27 cellular contexts compared by ENCODE assay signal in the genomic region with DNA sequence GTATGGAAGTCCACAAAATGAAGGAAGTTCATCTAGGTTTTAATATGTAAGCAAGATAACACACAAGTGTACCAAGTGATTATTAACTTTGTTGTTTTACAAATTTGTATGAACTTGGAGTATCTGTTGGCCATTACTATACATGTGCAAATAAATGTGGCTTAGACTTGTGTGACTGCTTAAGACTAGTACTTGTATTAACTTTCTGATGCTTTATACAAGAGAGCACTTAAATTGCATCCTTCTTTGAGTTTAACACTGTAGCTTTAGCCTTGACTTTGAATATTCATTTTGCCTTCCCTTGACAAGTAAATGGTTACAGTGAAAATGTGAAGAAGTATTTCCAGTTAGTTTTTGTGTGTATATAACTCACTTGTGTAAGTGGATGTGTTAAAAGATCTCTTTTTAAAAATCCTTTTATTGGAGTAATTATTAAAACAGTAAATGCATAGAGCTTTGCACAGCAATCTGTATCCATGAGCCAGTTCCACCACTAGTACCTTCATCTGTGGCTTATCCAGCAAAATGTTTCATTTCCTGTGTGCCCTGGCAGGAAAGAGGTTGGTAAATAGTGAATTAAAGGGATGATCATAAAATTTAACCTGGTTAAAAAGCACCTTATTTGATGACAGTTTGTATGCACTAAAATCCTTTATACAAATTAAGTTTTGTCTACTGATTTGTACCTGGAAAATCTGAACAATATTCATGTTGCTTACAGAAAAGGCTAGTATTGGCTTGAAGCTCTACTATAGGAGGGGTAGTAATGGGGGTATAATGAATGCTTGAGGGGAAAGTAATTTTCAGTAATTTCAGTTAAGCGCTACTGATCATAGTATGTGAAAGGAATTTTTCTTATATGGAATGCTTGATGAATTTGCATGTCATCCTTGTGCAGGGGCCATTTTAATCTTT. TPM values are rescaled to one million over a fixed set of nuclear protein-coding genes. Genes with fewer than 3 reads are reported as not detected.
DNase-seq lines count a peak whose midpoint lies in the region; ATAC-seq and TF ChIP-seq lines count a peak whose summit lies in the region.
"Had no signal": no experiment of that assay in that cellular context is flagged by ENCODE, and none has a peak within 500 bp of the region (broad histone marks: within the 10 kb centered on the region; RNA-seq: fewer than 3 reads in every experiment).

No MANE protein-coding gene starts in this region.

- peak overlapping the region; percentile 21 for H3K9ac ChIP-seq in GM23248

- in situ Hi-C loops in GM23248 (cut with MboI) = no loop called here

- no peak for TF ChIP-seq CTCF in activated CD8-positive, alpha-beta T cell treated with anti-CD3 and anti-CD28 coated beads for 36 hours (IDR thresholded peaks at IDR 0.05)
- no peak for TF ChIP-seq CTCF in mesothelial cell of epicardium (IDR thresholded peaks at IDR 0.05; ENCODE audit: unreplicated experiment)
- no peak for TF ChIP-seq CTCF in sigmoid colon (IDR thresholded peaks at IDR 0.05)

- H3K27ac Mint-ChIP-seq in activated T-cell treated with anti-CD3 and anti-CD28 coated beads, Interleukin-2, amount 50 U/mL, for 24 hours = peak overlapping the region; percentile 48
- H3K27ac Mint-ChIP-seq in activated CD8-positive, alpha-beta T cell treated with anti-CD3 and anti-CD28 coated beads for 36 hours = peak overlapping the region; percentile 13
- peak overlapping the region; percentile 35 for H3K27ac Mint-ChIP-seq in mesothelial cell of epicardium

- intact Hi-C loops in activated CD8-positive, alpha-beta T cell treated with anti-CD3 and anti-CD28 coated beads for 36 hours (cut with micrococcal nuclease) = loop anchor here (5.0 kb wide), 1 partner anchor 44 kb away; no protein-coding TSS in a partner anchor
- intact Hi-C loops in sigmoid colon (cut with DNase I) = no loop called here

- H3K9me3 Mint-ChIP-seq in activated T-cell treated with anti-CD3 and anti-CD28 coated beads, Interleukin-2, amount 50 U/mL, for 24 hours = no peaks in the 10 kb centered on the region
- no peaks in the 10 kb centered on the region for H3K9me3 Mint-ChIP-seq in activated CD8-positive, alpha-beta T cell treated with anti-CD3 and anti-CD28 coated beads for 36 hours
- no peaks in the 10 kb centered on the region for H3K9me3 Mint-ChIP-seq in mesothelial cell of epicardium
- H3K9me3 Mint-ChIP-seq: CD4-positive, alpha-beta memory T cell had no signal

- peaks cover 28% of the 10 kb centered on the region for H3K36me3 Mint-ChIP-seq in activated T-cell treated with anti-CD3 and anti-CD28 coated beads, Interleukin-2, amount 50 U/mL, for 24 hours (ENCODE audit: low read depth)
- H3K36me3 Mint-ChIP-seq in activated CD8-positive, alpha-beta T cell treated with anti-CD3 and anti-CD28 coated beads for 36 hours (ENCODE audit: low read depth) = peaks cover 37% of the 10 kb centered on the region
- H3K36me3 Mint-ChIP-seq in mesothelial cell of epicardium = peaks cover 25% of the 10 kb centered on the region

- H4K20me1 ChIP-seq in GM23248 (ENCODE audit: insufficient read depth) = no peaks in the 10 kb centered on the region

- H3K27me3 Mint-ChIP-seq in activated T-cell treated with anti-CD3 and anti-CD28 coated beads, Interleukin-2, amount 50 U/mL, for 24 hours = no peaks in the 10 kb centered on the region
- no peaks in the 10 kb centered on the region for H3K27me3 Mint-ChIP-seq in activated CD8-positive, alpha-beta T cell treated with anti-CD3 and anti-CD28 coated beads for 36 hours
- H3K27me3 Mint-ChIP-seq in mesothelial cell of epicardium (ENCODE audit: low read depth) = no peaks in the 10 kb centered on the region
- H3K27me3 Mint-ChIP-seq: CD4-positive, alpha-beta memory T cell had no signal

- DNase-seq in activated T-cell treated with anti-CD3 and anti-CD28 coated beads, Interleukin-2, amount 50 U/mL, for 24 hours = no peak
- DNase-seq in activated T-cell treated with anti-CD3 and anti-CD28 coated beads, Interleukin-2, amount 50 U/mL, for 48 hours = no peak
- no peak for DNase-seq in GM23248
- DNase-seq in activated CD8-positive, alpha-beta T cell treated with anti-CD3 and anti-CD28 coated beads for 36 hours = no peak
- DNase-seq in mesothelial cell of epicardium (ENCODE audit: low spot score in 2 of 2, unreplicated experiment in 2 of 2) = no peak
- no peak for DNase-seq in HuH-7 (ENCODE audit: low spot score)
- no peak for DNase-seq in sigmoid colon
- DNase-seq in NCI-H748 (lab: John Stamatoyannopoulos, UW; ENCODE audit: unreplicated experiment) = no peak
- DNase-seq: activated CD4-positive, alpha-beta T cell treated with anti-CD3 and anti-CD28 coated beads, Interleukin-2, amount 50 U/mL, for 4 hours; activated CD4-positive, CD25-positive, alpha-beta regulatory T cell; activated CD8-positive, alpha-beta memory T cell treated with anti-CD3 and anti-CD28 coated beads, Interleukin-2, amount 50 U/mL, for 48 hours; activated effector memory CD4-positive, alpha-beta T cell treated with Interleukin-2 at 50 U/mL for 16 hours; amniotic stem cell; brain microvascular endothelial cell; CD4-positive, alpha-beta memory T cell; DMS 273 treated with DMSO at 0.1 percent for 48 hours; EL; head of caudate nucleus; Kasumi-1; lower lobe of right lung; NCI-H2171; NCI-H526; SIG-M5; stimulated activated naive CD4-positive, alpha-beta T cell; SW 1271 had no signal

- H3K27me3 ChIP-seq in GM23248 (replicated peaks; ENCODE audit: insufficient read depth) = no peaks in the 10 kb centered on the region
- no peaks in the 10 kb centered on the region for H3K27me3 ChIP-seq in sigmoid colon
- H3K27me3 ChIP-seq: brain microvascular endothelial cell had no signal

- TF ChIP-seq EP300 in sigmoid colon (IDR thresholded peaks at IDR 0.05) = no peak

- H3K4me1 Mint-ChIP-seq in activated T-cell treated with anti-CD3 and anti-CD28 coated beads, Interleukin-2, amount 50 U/mL, for 24 hours (ENCODE audit: low read depth) = peaks cover 21% of the 10 kb centered on the region
- peaks cover 24% of the 10 kb centered on the region for H3K4me1 Mint-ChIP-seq in activated CD8-positive, alpha-beta T cell treated with anti-CD3 and anti-CD28 coated beads for 36 hours (ENCODE audit: low read depth)
- peaks cover 2% of the 10 kb centered on the region for H3K4me1 Mint-ChIP-seq in mesothelial cell of epicardium

- ATAC-seq in activated CD8-positive, alpha-beta T cell treated with anti-CD3 and anti-CD28 coated beads for 36 hours = no peak
- ATAC-seq: lower lobe of right lung, Panc1, sciatic nerve had no signal

- WGBS in GM23248 (ENCODE audit: low coverage in 1 of 2, low lambda C conversion rate in 2 of 2, missing lambda C conversion rate in 2 of 2), 2 experiments = 96 to 100% methylated on average over 1 of the region's 1 CpG
- WGBS in sigmoid colon, 2 donors = 97 to 99% methylated on average over 1 of the region's 1 CpG

- no peak for TF ChIP-seq POLR2A in sigmoid colon (IDR thresholded peaks at IDR 0.05)

- no peaks in the 10 kb centered on the region for H3K9me2 ChIP-seq in GM23248 (ENCODE audit: insufficient read depth)

- H3K9me3 ChIP-seq in GM23248 (ENCODE audit: low read depth) (no peaks in the 10 kb centered on the region), sigmoid colon (no peaks in the 10 kb centered on the region)
- H3K9me3 ChIP-seq: lower lobe of right lung had no signal

- no peak overlapping the region for H3K4me2 ChIP-seq in GM23248 (ENCODE audit: unreplicated experiment)

- H3K36me3 ChIP-seq in GM23248 (ENCODE audit: low read depth) = peaks cover 78% of the 10 kb centered on the region
- H3K36me3 ChIP-seq in sigmoid colon = peaks cover 22 to 80% (median 52%) of the 10 kb centered on the region in 4 donors

- H3K4me3 ChIP-seq in GM23248 = no peak overlapping the region
- H3K4me3 ChIP-seq in sigmoid colon = no peak overlapping the region
- H3K4me3 ChIP-seq: lower lobe of right lung had no signal

- H3K27ac ChIP-seq in GM23248 = no peak overlapping the region
- H3K27ac ChIP-seq in sigmoid colon = no peak overlapping the region
- H3K27ac ChIP-seq: brain microvascular endothelial cell, lower lobe of right lung had no signal

- POLR2A ChIA-PET in activated CD8-positive, alpha-beta T cell treated with anti-CD3 and anti-CD28 coated beads for 36 hours (lab: Charles Lee) = interaction anchor here (0.9 to 1.1 kb wide), 2 partner anchors 13 to 58 kb away, joined by 3 to 5 read pairs; partner anchors contain the start of gene TRAPPC6B

- no peak overlapping the region for H2AFZ ChIP-seq in GM23248

- CTCF ChIA-PET in activated CD8-positive, alpha-beta T cell treated with anti-CD3 and anti-CD28 coated beads for 36 hours (lab: Charles Lee) = no interaction called here

- no peaks in the 10 kb centered on the region; the same call in 1 of the 2 replicates for H3K4me1 ChIP-seq in GM23248 (ENCODE audit: insufficient read depth)
- H3K4me1 ChIP-seq in sigmoid colon = peaks cover 0 to 7% (median 2%) of the 10 kb centered on the region in 4 donors

- H3F3A ChIP-seq in GM23248 (ENCODE audit: insufficient read depth) = peaks cover 90% of the 10 kb centered on the region

- no peak overlapping the region for H3K4me3 Mint-ChIP-seq in activated T-cell treated with anti-CD3 and anti-CD28 coated beads, Interleukin-2, amount 50 U/mL, for 24 hours
- no peak overlapping the region for H3K4me3 Mint-ChIP-seq in activated CD8-positive, alpha-beta T cell treated with anti-CD3 and anti-CD28 coated beads for 36 hours
- no peak overlapping the region for H3K4me3 Mint-ChIP-seq in mesothelial cell of epicardium
- H3K4me3 Mint-ChIP-seq: CD4-positive, alpha-beta memory T cell had no signal

- peaks cover 49% of the 10 kb centered on the region for H3K79me2 ChIP-seq in GM23248 (ENCODE audit: insufficient read depth)

RNA-seq across cellular contexts. Expression of gene PNN, which starts 8.0 kb away (rescaled TPM):
- 15.3 and 21.8 TPM in 2 replicates for total RNA-seq in GM23248 (2014; rRNA removed; shearing (Covaris generic))
- polyA plus RNA-seq in GM23248 (2016; fragmentation: Nextera tagmentation; extraction: Ambion mirVana) (32.3 and 39.7 TPM in 2 replicates), sigmoid colon (10 to 100 TPM; 12.0 to 43.2 (median 15.6) TPM)
- total RNA-seq in activated CD8-positive, alpha-beta T cell treated with anti-CD3 and anti-CD28 coated beads for 36 hours = 100 to 1,000 TPM; 106 to 107 TPM
- total RNA-seq in mesothelial cell of epicardium (118 to 131 TPM (median 125 TPM) in 3 replicates), sigmoid colon (10 to 100 TPM; 36.4 to 65.9 (median 38.7) TPM)

RNA-seq across cellular contexts. Expression of gene TRAPPC6B, which starts 12.9 kb away (rescaled TPM):
- 28.3 and 32.0 TPM in 2 replicates for total RNA-seq in GM23248 (2014; rRNA removed; shearing (Covaris generic))
- polyA plus RNA-seq in GM23248 (2016; fragmentation: Nextera tagmentation; extraction: Ambion mirVana) = 25.6 and 26.4 TPM in 2 replicates
- 10 to 100 TPM; 15.5 to 19.1 TPM for total RNA-seq in activated CD8-positive, alpha-beta T cell treated with anti-CD3 and anti-CD28 coated beads for 36 hours
- 18.9 to 20.1 TPM (median 20.0 TPM) in 3 replicates for total RNA-seq in mesothelial cell of epicardium
- total RNA-seq in sigmoid colon = 10 to 100 TPM; 27.3 to 31.7 (median 30.9) TPM
- 10 to 100 TPM; 12.0 to 12.9 (median 12.6) TPM for polyA plus RNA-seq in sigmoid colon

RNA-seq across cellular contexts. Expression of gene MIA2, which starts 50.7 kb away (rescaled TPM):
- 12.3 and 16.2 TPM in 2 replicates for total RNA-seq in GM23248 (2014; rRNA removed; shearing (Covaris generic))
- 21.4 and 21.5 TPM in 2 replicates for polyA plus RNA-seq in GM23248 (2016; fragmentation: Nextera tagmentation; extraction: Ambion mirVana)
- total RNA-seq in activated CD8-positive, alpha-beta T cell treated with anti-CD3 and anti-CD28 coated beads for 36 hours = 10 to 100 TPM; 17.6 to 18.3 TPM
- total RNA-seq in mesothelial cell of epicardium = 18.9 to 21.3 TPM (median 19.7 TPM) in 3 replicates
- total RNA-seq in sigmoid colon = 10 to 100 TPM; 12.8 to 18.1 (median 13.8) TPM
- polyA plus RNA-seq in sigmoid colon = 10 to 100 TPM; 22.2 to 33.9 (median 31.0) TPM
